8 cellular contexts compared by ENCODE assay signal in genomic region chr16:58197314-58198012, GRCh38. TPM values are rescaled to one million over a fixed set of nuclear protein-coding genes. Genes with fewer than 3 reads are reported as not detected.
DNase-seq lines count a peak whose midpoint lies in the region; ATAC-seq, FAIRE-seq and TF ChIP-seq lines count a peak whose summit lies in the region.

No MANE protein-coding gene starts in this region.

- no peaks in the 10 kb centered on the region for H3K9me3 ChIP-seq in SJSA1 (replicated peaks)
- H3K9me3 ChIP-seq in endothelial cell of umbilical vein (replicated peaks; ENCODE audit: control insufficient read depth, insufficient read depth, low read length) = no peaks in the 10 kb centered on the region
- no peaks in the 10 kb centered on the region for H3K9me3 ChIP-seq in neural cell (ENCODE audit: low read length)

- TF ChIP-seq CTCF in endothelial cell of umbilical vein (IDR thresholded peaks at IDR 0.05; ENCODE audit: extremely low read depth in 1 of 2, insufficient read depth in 1 of 2, low read depth in 1 of 2, low read length in 2 of 2) = no peak
- TF ChIP-seq CTCF in neural cell (IDR thresholded peaks at IDR 0.05; ENCODE audit: poor library complexity, severe bottlenecking) = peak; percentile 13

- H3K4me2 ChIP-seq in endothelial cell of umbilical vein (ENCODE audit: insufficient read depth, low read length) (peak overlapping the region; percentile 97), neural cell (ENCODE audit: low read length) (peak overlapping the region; percentile 68)

- H3K79me2 ChIP-seq in endothelial cell of umbilical vein (ENCODE audit: control insufficient read depth, insufficient read depth, low read length) (peaks cover 42% of the 10 kb centered on the region), neural cell (replicated peaks; ENCODE audit: insufficient read depth, low read length) (peaks cover 14% of the 10 kb centered on the region)

- H3K9me1 ChIP-seq in endothelial cell of umbilical vein (replicated peaks; ENCODE audit: control insufficient read depth, extremely low read depth, insufficient read depth, low read length) = no peaks in the 10 kb centered on the region

- dilution Hi-C loops in endothelial cell of umbilical vein (cut with MboI; ENCODE audit: extremely low pct_ligation_motif_present, low sequenced_read_pairs) = no loop called here

- intact Hi-C loops in endothelial cell of umbilical vein (cut with micrococcal nuclease) = loop anchor here (2.0 kb wide), 1 partner anchor 177 kb away; no protein-coding TSS in a partner anchor

- H3K4me1 ChIP-seq in SJSA1 (replicated peaks) (peaks cover 10% of the 10 kb centered on the region), endothelial cell of umbilical vein (ENCODE audit: control insufficient read depth, extremely low read depth, insufficient read depth, low read length) (peaks cover 17% of the 10 kb centered on the region)

- H3K9me2 ChIP-seq in neural cell (ENCODE audit: insufficient read depth, low read length) = no peaks in the 10 kb centered on the region

- BruUV-seq in endothelial cell of umbilical vein (replicated peaks; lab: Mats Ljungman, UMichigan) = no TSS peak

- no peaks in the 10 kb centered on the region for H3F3A ChIP-seq in neural cell (ENCODE audit: insufficient read depth, low read length, poor library complexity, severe bottlenecking)

- DNase-seq in DMS53 (lab: John Stamatoyannopoulos, UW) (peak; percentile 24), DMS53 treated with DMSO at 0.1 percent for 48 hours (lab: John Stamatoyannopoulos, UW; ENCODE audit: unreplicated experiment) (no peak), SJSA1 (ENCODE audit: low read depth in 1 of 2, low spot score in 2 of 2) (no peak), endothelial cell of umbilical vein (ENCODE audit: low read depth, low spot score) (no peak), RCC 7860 (ENCODE audit: low spot score) (no peak), hippocampal formation (lab: John Stamatoyannopoulos, UW) (no peak)

- no peak for FAIRE-seq in endothelial cell of umbilical vein (lab: Jason Lieb, UNC)
- no peak for FAIRE-seq in RCC 7860 (lab: Jason Lieb, UNC)

- H3K36me3 ChIP-seq in SJSA1 (peaks cover 40% of the 10 kb centered on the region), endothelial cell of umbilical vein (ENCODE audit: control insufficient read depth in 2 of 2, extremely low read depth in 1 of 2, insufficient read depth in 2 of 2, low read length in 2 of 2) (peaks cover 6 to 8% of the 10 kb centered on the region in 2 experiments), neural cell (ENCODE audit: insufficient read depth, low read length) (peaks cover 3% of the 10 kb centered on the region)

- TF ChIP-seq POLR2A in endothelial cell of umbilical vein (IDR thresholded peaks at IDR 0.05; ENCODE audit: low read depth, low read length) = no peak

- H3K9ac ChIP-seq in endothelial cell of umbilical vein (replicated peaks; ENCODE audit: extremely low read depth, insufficient read depth, low read length) (peak overlapping the region; percentile 70), neural cell (ENCODE audit: low read length) (peak overlapping the region; percentile 72)

- H3K27ac ChIP-seq in SJSA1 = no peak overlapping the region
- peak overlapping the region; percentile 33 for H3K27ac ChIP-seq in endothelial cell of umbilical vein (ENCODE audit: insufficient read depth, low read depth, low read length)
- H3K27ac ChIP-seq in neural cell (ENCODE audit: low read length) = no peak overlapping the region

- H4K20me1 ChIP-seq in endothelial cell of umbilical vein (replicated peaks; ENCODE audit: control insufficient read depth, extremely low read depth, insufficient read depth, low read length) = no peaks in the 10 kb centered on the region
- no peaks in the 10 kb centered on the region for H4K20me1 ChIP-seq in neural cell (ENCODE audit: insufficient read depth)

- CTCF ChIA-PET in endothelial cell of umbilical vein (lab: Charles Lee) = interaction anchor here (0.9 to 1.2 kb wide), 2 partner anchors 10 to 100 kb away, joined by 3 to 4 read pairs; no protein-coding TSS in a partner anchor

- H2AFZ ChIP-seq in endothelial cell of umbilical vein (ENCODE audit: low read depth, low read length) (no peak overlapping the region), neural cell (ENCODE audit: low read depth, low read length) (no peak overlapping the region)

- TF ChIP-seq EP300 in neural cell (conservative IDR thresholded peaks at IDR 0.05; ENCODE audit: poor library complexity, severe bottlenecking) = no peak

- peak; percentile 31 for ATAC-seq in HG02678 (IDR thresholded peaks at IDR 0.05; ENCODE audit: unreplicated experiment)

- H3K27me3 ChIP-seq in SJSA1 (replicated peaks) = peaks cover 9% of the 10 kb centered on the region
- peaks cover 0 to 4% of the 10 kb centered on the region in 2 experiments for H3K27me3 ChIP-seq in endothelial cell of umbilical vein (ENCODE audit: control insufficient read depth in 2 of 2, insufficient read depth in 2 of 2, low read length in 2 of 2)
- H3K27me3 ChIP-seq in neural cell (ENCODE audit: insufficient read depth, low read depth, low read length) = no peaks in the 10 kb centered on the region

- no peak for TF ChIP-seq RAD21 in neural cell (conservative IDR thresholded peaks at IDR 0.05)

- H3K4me3 ChIP-seq in SJSA1 (peak overlapping the region; percentile 53), endothelial cell of umbilical vein (replicated peaks in 1 of 3; ENCODE audit: insufficient read depth in 1 of 3, low read depth in 1 of 3, low read length in 3 of 3) (peak overlapping the region; percentile 51 to 95 (median 77)), neural cell (ENCODE audit: low read length) (peak overlapping the region; percentile 88)

- POLR2A ChIA-PET in endothelial cell of umbilical vein (lab: Charles Lee) = interaction anchor here (0.5 to 1.1 kb wide), 2 partner anchors 42 to 68 kb away, joined by 3 to 4 read pairs; partner anchors contain the start of gene CFAP20

TF ChIP-seq in endothelial cell of umbilical vein, 7 proteins besides CTCF, POLR2A, EP300 and RAD21:
- TF ChIP-seq POLR2AphosphoS5 (IDR thresholded peaks at IDR 0.05; ENCODE audit: insufficient read depth, low read depth, low read length) (no peak), MYC (IDR thresholded peaks at IDR 0.05; ENCODE audit: low read depth, low read length) (no peak), GATA2 (IDR thresholded peaks at IDR 0.05; ENCODE audit: insufficient read depth, insufficient read length, low read depth, low read length) (no peak), FOS (IDR thresholded peaks at IDR 0.05; ENCODE audit: borderline replicate concordance, insufficient read depth, low read length) (no peak), MAX (IDR thresholded peaks at IDR 0.05; ENCODE audit: insufficient read depth, insufficient read length) (no peak), EZH2 (IDR thresholded peaks at IDR 0.05; ENCODE audit: borderline replicate concordance, low read depth, low read length, severe bottlenecking) (no peak)

TF ChIP-seq in neural cell, 6 proteins besides CTCF, POLR2A, EP300 and RAD21:
- TF ChIP-seq SMC3 (conservative IDR thresholded peaks at IDR 0.05; ENCODE audit: poor library complexity) (peak; percentile 31), TAF1 (IDR thresholded peaks at IDR 0.05; ENCODE audit: low read depth) (no peak)
TF ChIP-seq in neural cell: peak in this region for 1.

RNA-seq across cellular contexts. Expression of gene CSNK2A2, which starts 0.4 kb away (rescaled TPM):
- 13.5 and 21.7 TPM in 2 replicates for total RNA-seq in SJSA1 (2014; rRNA removed; shearing (Covaris generic))
- total RNA-seq in endothelial cell of umbilical vein = 113 and 125 TPM in 2 replicates
- polyA plus RNA-seq in endothelial cell of umbilical vein (35.9 and 43.3 TPM in 2 replicates), neural cell (36.7 and 38.4 TPM in 2 replicates)
- 69.1 and 72.1 TPM in 2 replicates for polyA plus RNA-seq in endothelial cell of umbilical vein (2011; cell fraction: cytosol; rRNA removed)
- polyA plus RNA-seq in endothelial cell of umbilical vein (2011; cell fraction: nucleus; rRNA removed) = 57.9 and 61.6 TPM in 2 replicates
- 93.4 and 105 TPM in 2 replicates for polyA plus RNA-seq in endothelial cell of umbilical vein (2012)
- polyA minus RNA-seq in endothelial cell of umbilical vein (137 and 146 TPM in 2 replicates), neural cell (38.0 and 54.4 TPM in 2 replicates)
- polyA minus RNA-seq in endothelial cell of umbilical vein (2011; cell fraction: cytosol; rRNA and poly(A)+ RNA removed) = 55.8 TPM
- 42.5 and 56.7 TPM in 2 replicates for polyA minus RNA-seq in endothelial cell of umbilical vein (2011; cell fraction: nucleus; rRNA and poly(A)+ RNA removed)
